Comparison of ENCODE assay signal across 1 cellular context in the genomic region with DNA sequence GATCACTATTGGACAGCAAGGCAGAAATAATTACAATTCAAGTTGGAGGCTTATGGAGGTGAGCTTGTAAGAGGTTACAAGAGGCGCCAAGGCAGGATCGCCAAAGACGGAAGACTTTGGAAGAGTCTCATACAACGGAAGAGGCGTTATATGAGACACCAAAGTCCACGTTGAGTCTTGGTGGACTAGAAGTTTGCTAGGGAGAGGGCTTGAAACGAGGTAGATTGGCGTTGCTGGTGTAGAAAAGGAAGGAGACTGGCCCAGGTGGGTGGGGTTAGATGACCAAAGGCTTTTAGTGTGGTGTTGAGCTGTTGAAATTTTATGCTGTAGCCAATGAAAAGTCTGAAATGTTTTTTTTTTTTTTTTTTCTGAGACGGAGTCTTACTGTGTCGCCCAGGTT.
TF ChIP-seq lines count a peak whose summit lies in the region.

No MANE protein-coding gene starts in this region.

TF ChIP-seq in IMR-90, 13 proteins besides CTCF, POLR2A, EP300 and RAD21:
- TF ChIP-seq, protein P1, sequence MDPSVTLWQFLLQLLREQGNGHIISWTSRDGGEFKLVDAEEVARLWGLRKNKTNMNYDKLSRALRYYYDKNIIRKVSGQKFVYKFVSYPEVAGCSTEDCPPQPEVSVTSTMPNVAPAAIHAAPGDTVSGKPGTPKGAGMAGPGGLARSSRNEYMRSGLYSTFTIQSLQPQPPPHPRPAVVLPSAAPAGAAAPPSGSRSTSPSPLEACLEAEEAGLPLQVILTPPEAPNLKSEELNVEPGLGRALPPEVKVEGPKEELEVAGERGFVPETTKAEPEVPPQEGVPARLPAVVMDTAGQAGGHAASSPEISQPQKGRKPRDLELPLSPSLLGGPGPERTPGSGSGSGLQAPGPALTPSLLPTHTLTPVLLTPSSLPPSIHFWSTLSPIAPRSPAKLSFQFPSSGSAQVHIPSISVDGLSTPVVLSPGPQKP (IDR thresholded peaks at IDR 0.05; ENCODE audit: borderline replicate concordance, low read depth, low read length) = no peak
- no peak for TF ChIP-seq CEBPB (IDR thresholded peaks at IDR 0.05; ENCODE audit: low read depth, low read length)
- TF ChIP-seq BHLHE40 (IDR thresholded peaks at IDR 0.05; ENCODE audit: low read depth, low read length) = no peak
- TF ChIP-seq SMC3 (IDR thresholded peaks at IDR 0.05; ENCODE audit: low read depth, low read length) = no peak
- no peak for TF ChIP-seq MAZ (IDR thresholded peaks at IDR 0.05; ENCODE audit: borderline replicate concordance, low read depth, low read length)
- no peak for TF ChIP-seq CHD1 (IDR thresholded peaks at IDR 0.05; ENCODE audit: low read depth, low read length)
- no peak for TF ChIP-seq MAFK (IDR thresholded peaks at IDR 0.05; ENCODE audit: low read depth, low read length)
- no peak for TF ChIP-seq FOS (IDR thresholded peaks at IDR 0.05; ENCODE audit: low read depth, low read length)
- TF ChIP-seq RFX5 (IDR thresholded peaks at IDR 0.05; ENCODE audit: low read depth, low read length) = no peak
- no peak for TF ChIP-seq RCOR1 (IDR thresholded peaks at IDR 0.05; ENCODE audit: insufficient replicate concordance, low read length)
- no peak for TF ChIP-seq MXI1 (IDR thresholded peaks at IDR 0.05; ENCODE audit: borderline replicate concordance, low read depth, low read length)
- no peak for TF ChIP-seq NFE2L2 (IDR thresholded peaks at IDR 0.05; ENCODE audit: low read depth, low read length)
- TF ChIP-seq, protein P2, sequence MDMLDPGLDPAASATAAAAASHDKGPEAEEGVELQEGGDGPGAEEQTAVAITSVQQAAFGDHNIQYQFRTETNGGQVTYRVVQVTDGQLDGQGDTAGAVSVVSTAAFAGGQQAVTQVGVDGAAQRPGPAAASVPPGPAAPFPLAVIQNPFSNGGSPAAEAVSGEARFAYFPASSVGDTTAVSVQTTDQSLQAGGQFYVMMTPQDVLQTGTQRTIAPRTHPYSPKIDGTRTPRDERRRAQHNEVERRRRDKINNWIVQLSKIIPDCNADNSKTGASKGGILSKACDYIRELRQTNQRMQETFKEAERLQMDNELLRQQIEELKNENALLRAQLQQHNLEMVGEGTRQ (IDR thresholded peaks at IDR 0.05; ENCODE audit: low read depth, low read length) = no peak
